In genomic region chr12:53431187-53431586, GRCh38 we compare ENCODE assay signal across 17 cellular contexts. TPM values are rescaled to one million over a fixed set of nuclear protein-coding genes. Genes with fewer than 3 reads are reported as not detected.
"Had no signal": no experiment of that assay in that cellular context is flagged by ENCODE, and none has a peak within 500 bp of the region (broad histone marks: within the 10 kb centered on the region; RNA-seq: fewer than 3 reads in every experiment).

No MANE protein-coding gene starts in this region.

- DNase-seq: activated CD4-positive, alpha-beta T cell treated with anti-CD3 and anti-CD28 coated beads, Interleukin-2, amount 50 U/mL, for 48 hours; activated CD8-positive, alpha-beta memory T cell treated with anti-CD3 and anti-CD28 coated beads, Interleukin-2, amount 10 ng/mL, durations not matched to agents 7 days and 5 days; activated T-cell treated with anti-CD3 and anti-CD28 coated beads, Interleukin-2, amount 50 U/mL, for 1 hour; cortex of kidney; effector CD4-positive, alpha-beta T cell; esophagus squamous epithelium; foreskin keratinocyte; immature natural killer cell; mesendoderm; nucleus accumbens; stimulated activated naive B cell treated with anti-CD40 and anti-IgM and Interleukin-4, amounts not matched to agents 10 μg/mL and 1 μg/mL and 100 μg/mL, for 72 hours; T-helper 17 cell; WERI-Rb-1 had no signal

- H3K27ac Mint-ChIP-seq: activated CD8-positive, alpha-beta memory T cell treated with anti-CD3 and anti-CD28 coated beads, Interleukin-2, amount 10 ng/mL, durations not matched to agents 7 days and 5 days; immature natural killer cell; natural killer cell treated with Interleukin-12 subunit alpha and Interleukin-12 subunit beta and Interleukin-15 and Interleukin-18, amount 100 ng/mL, for 72 hours; stimulated activated naive B cell treated with anti-CD40 and anti-IgM and Interleukin-4, amounts not matched to agents 10 μg/mL and 1 μg/mL and 100 μg/mL, for 72 hours; T-helper 17 cell had no signal

- ATAC-seq: activated CD8-positive, alpha-beta memory T cell treated with anti-CD3 and anti-CD28 coated beads, Interleukin-2, amount 10 ng/mL, durations not matched to agents 7 days and 5 days; activated naive CD4-positive, alpha-beta T cell treated with anti-CD3 and anti-CD28 coated beads, Interleukin-2, amount 50 U/mL, for 72 hours; foreskin keratinocyte; natural killer cell treated with Interleukin-12 subunit alpha and Interleukin-12 subunit beta and Interleukin-15 and Interleukin-18, amount 100 ng/mL, for 72 hours; stimulated activated naive B cell treated with anti-CD40 and anti-IgM and Interleukin-4, amounts not matched to agents 10 μg/mL and 1 μg/mL and 100 μg/mL, for 72 hours; T-helper 17 cell had no signal

- H3K4me1 Mint-ChIP-seq: immature natural killer cell had no signal

- H3K36me3 Mint-ChIP-seq: activated CD8-positive, alpha-beta memory T cell treated with anti-CD3 and anti-CD28 coated beads, Interleukin-2, amount 10 ng/mL, durations not matched to agents 7 days and 5 days; activated naive CD4-positive, alpha-beta T cell treated with anti-CD3 and anti-CD28 coated beads, Interleukin-2, amount 50 U/mL, for 72 hours; immature natural killer cell; natural killer cell treated with Interleukin-12 subunit alpha and Interleukin-12 subunit beta and Interleukin-15 and Interleukin-18, amount 100 ng/mL, for 72 hours; stimulated activated naive B cell treated with anti-CD40 and anti-IgM and Interleukin-4, amounts not matched to agents 10 μg/mL and 1 μg/mL and 100 μg/mL, for 72 hours had no signal

- H3K9me3 Mint-ChIP-seq: activated naive CD4-positive, alpha-beta T cell treated with anti-CD3 and anti-CD28 coated beads, Interleukin-2, amount 50 U/mL, for 72 hours; immature natural killer cell; natural killer cell treated with Interleukin-12 subunit alpha and Interleukin-12 subunit beta and Interleukin-15 and Interleukin-18, amount 100 ng/mL, for 72 hours; stimulated activated naive B cell treated with anti-CD40 and anti-IgM and Interleukin-4, amounts not matched to agents 10 μg/mL and 1 μg/mL and 100 μg/mL, for 72 hours had no signal

- H3K4me3 Mint-ChIP-seq: activated CD8-positive, alpha-beta memory T cell treated with anti-CD3 and anti-CD28 coated beads, Interleukin-2, amount 10 ng/mL, durations not matched to agents 7 days and 5 days; immature natural killer cell; natural killer cell treated with Interleukin-12 subunit alpha and Interleukin-12 subunit beta and Interleukin-15 and Interleukin-18, amount 100 ng/mL, for 72 hours; stimulated activated naive B cell treated with anti-CD40 and anti-IgM and Interleukin-4, amounts not matched to agents 10 μg/mL and 1 μg/mL and 100 μg/mL, for 72 hours; T-helper 17 cell had no signal

- H3K27me3 Mint-ChIP-seq: activated CD8-positive, alpha-beta memory T cell treated with anti-CD3 and anti-CD28 coated beads, Interleukin-2, amount 10 ng/mL, durations not matched to agents 7 days and 5 days; natural killer cell treated with Interleukin-12 subunit alpha and Interleukin-12 subunit beta and Interleukin-15 and Interleukin-18, amount 100 ng/mL, for 72 hours; stimulated activated naive B cell treated with anti-CD40 and anti-IgM and Interleukin-4, amounts not matched to agents 10 μg/mL and 1 μg/mL and 100 μg/mL, for 72 hours; T-helper 17 cell had no signal

RNA-seq across cellular contexts. Expression of gene AMHR2, which starts 7.5 kb away (rescaled TPM):
- total RNA-seq: activated CD8-positive, alpha-beta memory T cell treated with anti-CD3 and anti-CD28 coated beads, Interleukin-2, amount 10 ng/mL, durations not matched to agents 7 days and 5 days; foreskin keratinocyte; natural killer cell treated with Interleukin-12 subunit alpha and Interleukin-12 subunit beta and Interleukin-15 and Interleukin-18, amount 100 ng/mL, for 72 hours; pulmonary artery endothelial cell; T-helper 17 cell; tibial nerve had no signal
